ENCODE assay signal across 8 cellular contexts in genomic region chr4:6987566-6987920, GRCh38. TPM values are rescaled to one million over a fixed set of nuclear protein-coding genes. Genes with fewer than 3 reads are reported as not detected.
DNase-seq lines count a peak whose midpoint lies in the region; ATAC-seq and TF ChIP-seq lines count a peak whose summit lies in the region.

No MANE protein-coding gene starts in this region.

- H3K36me3 ChIP-seq in adrenal gland (replicated peaks in 1 of 2) (peaks cover 0 to 7% of the 10 kb centered on the region in 2 donors), suprapubic skin (no peaks in the 10 kb centered on the region)

- no peak for ATAC-seq in GM21717 (IDR thresholded peaks at IDR 0.05; ENCODE audit: unreplicated experiment)

- DNase-seq in NCI-H345 (lab: John Stamatoyannopoulos, UW) (peak; percentile 30), NCI-H345 treated with DMSO at 0.1 percent for 48 hours (lab: John Stamatoyannopoulos, UW; ENCODE audit: unreplicated experiment) (no peak), HT1080 (ENCODE audit: low read depth) (peak; percentile 18), adrenal gland (peak in 1 of 7 donors; percentile 33), kidney glomerular epithelial cell (lab: John Stamatoyannopoulos, UW) (peak; percentile 20), suprapubic skin (ENCODE audit: low spot score in 2 of 2) (no peak), GM10266 (ENCODE audit: extremely low spot score) (no peak)

- TF ChIP-seq CTCF in adrenal gland (IDR thresholded peaks at IDR 0.05) (no peak), suprapubic skin (IDR thresholded peaks at IDR 0.05) (no peak), GM10266 (IDR thresholded peaks at IDR 0.05; ENCODE audit: control insufficient read depth, insufficient read depth, low read depth, missing control alignments) (no peak)

- no peak for TF ChIP-seq POLR2A in adrenal gland (IDR thresholded peaks at IDR 0.05)
- TF ChIP-seq POLR2A in suprapubic skin (IDR thresholded peaks at IDR 0.05), result no peak

- H3K27me3 ChIP-seq in adrenal gland (no peaks in the 10 kb centered on the region), suprapubic skin (no peaks in the 10 kb centered on the region)

- peaks cover 45 to 71% of the 10 kb centered on the region in 2 donors for H3K4me1 ChIP-seq in adrenal gland (replicated peaks in 1 of 2)
- H3K4me1 ChIP-seq in suprapubic skin, result peaks cover 73% of the 10 kb centered on the region

- intact Hi-C loops in adrenal gland (cut with DNase I), result no loop called here

- H3K9me3 ChIP-seq in adrenal gland (replicated peaks in 1 of 3) (no peaks in the 10 kb centered on the region), suprapubic skin (no peaks in the 10 kb centered on the region)

- no peak for TF ChIP-seq EP300 in suprapubic skin (IDR thresholded peaks at IDR 0.05)

- H3K4me3 ChIP-seq in adrenal gland, result peak overlapping the region; percentile 13 to 81 (median 30)
- peak overlapping the region; percentile 93 for H3K4me3 ChIP-seq in suprapubic skin

- H3K27ac ChIP-seq in adrenal gland, result peak overlapping the region; percentile 21 to 96 (median 92)
- H3K27ac ChIP-seq in suprapubic skin, result peak overlapping the region; percentile 97

- 2 to 3% (median 2%) methylated on average over 10 to 16 of the region's 16 CpGs for WGBS in adrenal gland, 4 donors
- WGBS in suprapubic skin, result 2% methylated on average over 16 of the region's 16 CpGs

RNA-seq across cellular contexts. Expression of gene TADA2B, which starts 55.6 kb away (rescaled TPM):
- 9.4 and 11.8 TPM in 2 replicates for total RNA-seq in HT1080 (2014; rRNA removed; shearing (Covaris generic))
- 9.8 and 10.4 TPM in 2 replicates for polyA plus RNA-seq in HT1080 (2015; cell fraction: cytosol; rRNA removed)
- 6.5 and 8.6 TPM in 2 replicates for polyA plus RNA-seq in HT1080 (2015; cell fraction: nucleus; rRNA removed)
- total RNA-seq in adrenal gland (10 to 100 TPM; 28.9 to 60.8 (median 33.2) TPM), suprapubic skin (10 to 100 TPM; 17.5 to 26.6 (median 23.9) TPM)
- polyA plus RNA-seq in adrenal gland, result 10 to 100 TPM; 13.3 to 26.6 (median 14.9) TPM

Comparison
In these comparisons a context has a peak if more than half of its experiments do, and no peak if none do; other contexts are left out.
1. DNase-seq: peak in NCI-H345 (single experiment), HT1080 (single experiment) and kidney glomerular epithelial cell (single experiment); none in NCI-H345 treated with DMSO at 0.1 percent for 48 hours (single experiment), suprapubic skin (0 of 2) and GM10266 (single experiment).